9 cellular contexts compared by ENCODE assay signal in the genomic region with DNA sequence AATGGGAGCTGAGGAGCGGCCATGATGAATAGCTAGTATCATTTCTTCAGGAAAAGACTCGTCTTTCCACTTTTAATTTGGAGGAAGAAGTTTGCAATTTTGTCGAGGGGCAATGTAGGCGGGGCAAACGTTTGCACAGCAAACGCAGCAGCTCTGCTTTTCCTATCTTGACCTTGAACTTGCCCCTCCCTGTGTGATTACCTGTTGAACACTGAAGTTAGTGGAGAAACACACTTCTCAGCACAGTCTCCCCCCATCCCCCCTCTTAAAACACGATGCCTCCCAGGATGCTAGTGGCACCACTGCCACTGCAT. TPM values are rescaled to one million over a fixed set of nuclear protein-coding genes. Genes with fewer than 3 reads are reported as not detected.
DNase-seq lines count a peak whose midpoint lies in the region; ATAC-seq and TF ChIP-seq lines count a peak whose summit lies in the region.
"Had no signal": no experiment of that assay in that cellular context is flagged by ENCODE, and none has a peak within 500 bp of the region (broad histone marks: within the 10 kb centered on the region; RNA-seq: fewer than 3 reads in every experiment).

No MANE protein-coding gene starts in this region.

- H3K4me3 ChIP-seq in Peyer's patch (peak overlapping the region; percentile 46 to 66 (median 58)), fibroblast of pulmonary artery (replicated peaks; ENCODE audit: low read depth, low read length) (peak overlapping the region; percentile 58), prostate gland (peak overlapping the region; percentile 64), aorta (ENCODE audit: low read length in 2 of 2) (peak overlapping the region in 1 of 2 donors; percentile 84)

- intact Hi-C loops in prostate gland (cut with DNase I), result no loop called here
- intact Hi-C loops in aorta (cut with DNase I), result no loop called here

- no peak for TF ChIP-seq POLR2A in Peyer's patch (IDR thresholded peaks at IDR 0.05)
- no peak for TF ChIP-seq POLR2A in prostate gland (IDR thresholded peaks at IDR 0.05)

- H3K27ac ChIP-seq in Peyer's patch (peak overlapping the region; percentile 31 to 95 (median 83)), prostate gland (peak overlapping the region; percentile 85 to 88), aorta (ENCODE audit: low read depth in 1 of 2, low read length in 2 of 2) (peak overlapping the region in 1 of 2 donors; percentile 66)

- H3K9me3 ChIP-seq in ES-I3 (ENCODE audit: control insufficient read depth, insufficient read depth, low read length), result no peaks in the 10 kb centered on the region
- no peaks in the 10 kb centered on the region for H3K9me3 ChIP-seq in Peyer's patch
- H3K9me3 ChIP-seq in prostate gland, result no peaks in the 10 kb centered on the region
- no peaks in the 10 kb centered on the region for H3K9me3 ChIP-seq in aorta (ENCODE audit: control insufficient read depth, low read length)

- no peaks in the 10 kb centered on the region for H3K27me3 ChIP-seq in Peyer's patch
- no peaks in the 10 kb centered on the region for H3K27me3 ChIP-seq in prostate gland (replicated peaks; ENCODE audit: insufficient read depth)
- no peaks in the 10 kb centered on the region for H3K27me3 ChIP-seq in aorta (ENCODE audit: control insufficient read depth in 1 of 2, insufficient read depth in 2 of 2, low read length in 1 of 2)

- H3K36me3 ChIP-seq in ES-I3 (ENCODE audit: insufficient read depth, low read length) (no peaks in the 10 kb centered on the region), Peyer's patch (no peaks in the 10 kb centered on the region), prostate gland (no peaks in the 10 kb centered on the region), aorta (ENCODE audit: control insufficient read depth in 1 of 2, insufficient read depth in 2 of 2, low read length in 1 of 2) (no peaks in the 10 kb centered on the region)

- peak overlapping the region; percentile 73; the same call in 1 of the 2 replicates for H3K9ac ChIP-seq in ES-I3 (ENCODE audit: low read depth, low read length)

- H3K4me1 ChIP-seq in ES-I3 (ENCODE audit: insufficient read depth, low read length) (no peaks in the 10 kb centered on the region), Peyer's patch (peaks cover 0 to 22% (median 0%) of the 10 kb centered on the region in 4 donors), prostate gland (replicated peaks) (peaks cover 9% of the 10 kb centered on the region), aorta (ENCODE audit: control insufficient read depth in 1 of 2, insufficient read depth in 2 of 2, low read length in 2 of 2) (peaks cover 0 to 5% of the 10 kb centered on the region in 2 donors)

- DNase-seq in Peyer's patch (no peak), fibroblast of pulmonary artery (ENCODE audit: low read depth) (no peak), prostate gland (ENCODE audit: low spot score) (no peak), NCI-H226 (no peak), aorta (no peak)
- DNase-seq: effector CD4-positive, alpha-beta T cell had no signal

- ATAC-seq in GM21367 (IDR thresholded peaks at IDR 0.05; ENCODE audit: unreplicated experiment) (no peak), aorta (ENCODE audit: low FRiP score) (no peak), HG03460 (IDR thresholded peaks at IDR 0.05; ENCODE audit: unreplicated experiment) (no peak)

- WGBS in prostate gland, result 40% methylated on average over 7 of the region's 7 CpGs
- 39 to 43% methylated on average over 7 of the region's 7 CpGs for WGBS in aorta, 2 donors

- peak in 1 of 6 experiments; percentile 67 for TF ChIP-seq CTCF in Peyer's patch (IDR thresholded peaks at IDR 0.05)
- no peak for TF ChIP-seq CTCF in fibroblast of pulmonary artery (IDR thresholded peaks at IDR 0.05; ENCODE audit: low read length, missing control alignments)
- TF ChIP-seq CTCF in prostate gland (IDR thresholded peaks at IDR 0.05), result peak in 1 of 4 experiments; percentile 29

RNA-seq across cellular contexts. Expression of gene EPDR1, which starts 0.2 kb away (rescaled TPM):
- total RNA-seq in Peyer's patch (10 to 100 TPM in 3 of 4 donors, 1 to 10 TPM in 1; 7.4 to 22.5 (median 19.7) TPM), prostate gland (10 to 100 TPM; 38.6 to 77.8 TPM), aorta (10 to 100 TPM; 35.6 to 39.0 TPM)
- 10 to 100 TPM; 31.3 to 44.0 TPM for polyA plus RNA-seq in aorta

RNA-seq across cellular contexts. Expression of gene SFRP4, which starts 3.6 kb away (rescaled TPM):
- 1 to 10 TPM in 1 of 4 donors, not detected in 3; 1.2 TPM for total RNA-seq in Peyer's patch
- total RNA-seq in prostate gland, result 10 to 100 TPM in 1 of 2 donors, 1 to 10 TPM in 1; 3.2 to 25.3 TPM
- total RNA-seq in aorta, result 100 to 1,000 TPM in 1 of 2 donors, 10 to 100 TPM in 1; 98.6 to 302 TPM
- polyA plus RNA-seq in aorta, result 10 to 100 TPM; 15.9 to 21.6 TPM
